9 cellular contexts compared by ENCODE assay signal in the genomic region with DNA sequence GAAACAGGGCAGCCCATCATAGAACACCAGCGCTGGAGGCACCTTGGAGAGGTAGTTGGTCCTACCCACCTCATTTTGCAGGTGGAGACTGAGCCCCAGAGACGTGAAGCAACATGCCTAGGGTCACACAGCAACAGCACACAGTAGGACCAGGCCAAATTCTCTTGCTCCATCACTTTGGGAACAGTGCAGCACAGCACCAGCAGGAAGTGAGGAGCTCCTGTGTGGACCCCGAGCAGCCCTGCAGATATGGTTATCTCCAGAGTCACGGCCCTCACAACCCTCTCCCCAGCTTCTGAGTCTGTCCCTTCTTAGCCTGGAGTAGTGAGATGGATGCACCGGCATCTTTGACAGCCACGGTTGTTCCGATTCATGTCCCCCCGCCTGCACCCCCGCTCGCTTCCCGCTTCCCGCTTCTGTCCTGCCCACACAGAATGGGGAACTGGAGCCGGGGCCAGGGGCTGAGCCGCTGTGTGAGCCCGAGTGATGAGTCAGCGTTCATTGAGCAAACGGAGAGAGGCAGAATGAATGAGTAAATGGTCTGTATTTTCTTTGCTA.
DNase-seq lines count a peak whose midpoint lies in the region; ATAC-seq and TF ChIP-seq lines count a peak whose summit lies in the region.
"Had no signal": no experiment of that assay in that cellular context is flagged by ENCODE, and none has a peak within 500 bp of the region (broad histone marks: within the 10 kb centered on the region; RNA-seq: fewer than 3 reads in every experiment).

No MANE protein-coding gene starts in this region.

- intact Hi-C loops in A673 (cut with micrococcal nuclease; ENCODE audit: unreplicated experiment), result no loop called here
- intact Hi-C loops in right lobe of liver (cut with DNase I), result no loop called here

- H3K4me1 ChIP-seq in A673 (ENCODE audit: insufficient read depth, low read length, poor library complexity, severe bottlenecking) (no peaks in the 10 kb centered on the region), right lobe of liver (peaks cover 0 to 9% (median 0%) of the 10 kb centered on the region in 4 donors)

- ATAC-seq in right lobe of liver (peak; percentile 58 to 88 (median 78)), GM18907 (IDR thresholded peaks at IDR 0.05; ENCODE audit: unreplicated experiment) (no peak), GM21360 (IDR thresholded peaks at IDR 0.05; ENCODE audit: unreplicated experiment) (no peak)
- ATAC-seq: CD8-positive, alpha-beta T cell had no signal

- H3K36me3 Mint-ChIP-seq in osteocyte (ENCODE audit: unreplicated experiment), result no peaks in the 10 kb centered on the region
- H3K36me3 Mint-ChIP-seq: CD8-positive, alpha-beta T cell had no signal

- TF ChIP-seq CTCF in A673 (conservative IDR thresholded peaks at IDR 0.05; ENCODE audit: low read depth, low read length) (no peak), right lobe of liver (IDR thresholded peaks at IDR 0.05) (no peak), osteocyte (IDR thresholded peaks at IDR 0.05) (no peak)

- no peaks in the 10 kb centered on the region for H3K27me3 Mint-ChIP-seq in osteocyte (ENCODE audit: unreplicated experiment)

- H3K9me3 Mint-ChIP-seq in osteocyte (ENCODE audit: unreplicated experiment), result no peaks in the 10 kb centered on the region
- H3K9me3 Mint-ChIP-seq: CD8-positive, alpha-beta T cell had no signal

- 28% methylated on average over 14 of the region's 17 CpGs for WGBS in right lobe of liver (ENCODE audit: insufficient coverage, low coverage, low lambda C conversion rate, missing lambda C conversion rate)

- DNase-seq in A673 (ENCODE audit: low spot score) (peak; percentile 20), HT1080 (ENCODE audit: low read depth) (peak; percentile 69), astrocyte of the hippocampus (ENCODE audit: low read depth, low spot score) (peak; percentile 69), right lobe of liver (peak; percentile 62 to 74 (median 70)), NCI-H1417 (lab: John Stamatoyannopoulos, UW) (no peak), osteocyte (ENCODE audit: extremely low spot score, unreplicated experiment) (no peak)
- DNase-seq: CD8-positive, alpha-beta T cell had no signal

- H3K27me3 ChIP-seq in A673 (replicated peaks; ENCODE audit: insufficient read depth, low read depth, low read length, poor library complexity) (no peaks in the 10 kb centered on the region), right lobe of liver (no peaks in the 10 kb centered on the region)

- H3K27ac ChIP-seq in A673 (ENCODE audit: low read depth, low read length, poor library complexity, severe bottlenecking), result no peak overlapping the region
- no peak overlapping the region for H3K27ac ChIP-seq in right lobe of liver

- CTCF ChIA-PET in A673 (lab: Charles Lee), result no interaction called here

- no TSS peak for BruUV-seq in A673 (replicated peaks; lab: Mats Ljungman, UMichigan)

- peaks cover 15% of the 10 kb centered on the region for H3K4me1 Mint-ChIP-seq in osteocyte (ENCODE audit: unreplicated experiment)

- no peak overlapping the region for H3K4me3 Mint-ChIP-seq in osteocyte (ENCODE audit: unreplicated experiment)
- H3K4me3 Mint-ChIP-seq: CD8-positive, alpha-beta T cell had no signal

- H3K36me3 ChIP-seq in A673 (ENCODE audit: insufficient read depth, low read length, poor library complexity, severe bottlenecking) (no peaks in the 10 kb centered on the region), right lobe of liver (no peaks in the 10 kb centered on the region)

- no peak overlapping the region for H3K27ac Mint-ChIP-seq in osteocyte (ENCODE audit: unreplicated experiment)
- H3K27ac Mint-ChIP-seq: CD8-positive, alpha-beta T cell had no signal

- H3K4me3 ChIP-seq in A673 (ENCODE audit: low read depth, low read length, poor library complexity, severe bottlenecking) (no peak overlapping the region), right lobe of liver (no peak overlapping the region)

- no peak for TF ChIP-seq POLR2A in right lobe of liver (IDR thresholded peaks at IDR 0.05)

- POLR2A ChIA-PET in A673 (lab: Charles Lee; ENCODE audit: low non-redundant PET), result no interaction called here

- H3K9me3 ChIP-seq in A673 (ENCODE audit: low read depth, low read length, poor library complexity, severe bottlenecking), result no peaks in the 10 kb centered on the region
- no peaks in the 10 kb centered on the region for H3K9me3 ChIP-seq in right lobe of liver

Comparison
In these comparisons a context has a peak if more than half of its experiments do, and no peak if none do; other contexts are left out.
1. DNase-seq: peak in A673 (single experiment), HT1080 (single experiment), astrocyte of the hippocampus (single experiment) and right lobe of liver (3 of 3); none in NCI-H1417 (0 of 3) and osteocyte (single experiment).
2. ATAC-seq: peak in right lobe of liver (4 of 4); none in GM18907 (single experiment) and GM21360 (single experiment).